1 cellular context compared by ENCODE assay signal in the genomic region with DNA sequence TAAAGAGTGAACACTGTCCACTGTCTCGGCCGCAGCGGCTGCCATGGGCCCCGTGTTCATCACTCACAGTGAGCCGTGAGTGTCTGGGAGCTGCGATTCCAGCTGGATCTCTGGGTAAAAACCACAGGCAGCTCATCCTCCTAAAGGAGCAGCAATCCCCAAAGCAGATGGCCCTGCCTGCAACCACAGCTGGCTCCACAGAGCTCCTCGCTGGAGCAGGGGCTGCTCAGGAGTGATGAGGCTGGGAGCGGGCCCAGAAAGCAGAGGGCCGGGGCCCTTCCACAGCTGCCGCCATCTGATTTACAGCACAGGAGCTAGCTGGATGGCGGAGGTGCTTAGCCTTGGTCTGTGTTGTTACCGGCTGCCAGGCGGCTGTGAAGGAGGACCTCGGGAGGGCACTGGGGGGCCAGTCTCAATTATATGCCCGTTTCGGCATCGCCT.
TF ChIP-seq lines count a peak whose summit lies in the region.

No MANE protein-coding gene starts in this region.

TF ChIP-seq in IMR-90, 13 proteins besides CTCF, POLR2A, EP300 and RAD21:
- TF ChIP-seq FOS (IDR thresholded peaks at IDR 0.05; ENCODE audit: low read depth, low read length) (no peak), MAFK (IDR thresholded peaks at IDR 0.05; ENCODE audit: low read depth, low read length) (no peak), CEBPB (IDR thresholded peaks at IDR 0.05; ENCODE audit: low read depth, low read length) (no peak), NFE2L2 (IDR thresholded peaks at IDR 0.05; ENCODE audit: low read depth, low read length) (no peak), SMC3 (IDR thresholded peaks at IDR 0.05; ENCODE audit: low read depth, low read length) (no peak), MXI1 (IDR thresholded peaks at IDR 0.05; ENCODE audit: borderline replicate concordance, low read depth, low read length) (no peak), CHD1 (IDR thresholded peaks at IDR 0.05; ENCODE audit: low read depth, low read length) (no peak), RFX5 (IDR thresholded peaks at IDR 0.05; ENCODE audit: low read depth, low read length) (no peak), RCOR1 (IDR thresholded peaks at IDR 0.05; ENCODE audit: insufficient replicate concordance, low read length) (no peak)
- TF ChIP-seq, protein P1, sequence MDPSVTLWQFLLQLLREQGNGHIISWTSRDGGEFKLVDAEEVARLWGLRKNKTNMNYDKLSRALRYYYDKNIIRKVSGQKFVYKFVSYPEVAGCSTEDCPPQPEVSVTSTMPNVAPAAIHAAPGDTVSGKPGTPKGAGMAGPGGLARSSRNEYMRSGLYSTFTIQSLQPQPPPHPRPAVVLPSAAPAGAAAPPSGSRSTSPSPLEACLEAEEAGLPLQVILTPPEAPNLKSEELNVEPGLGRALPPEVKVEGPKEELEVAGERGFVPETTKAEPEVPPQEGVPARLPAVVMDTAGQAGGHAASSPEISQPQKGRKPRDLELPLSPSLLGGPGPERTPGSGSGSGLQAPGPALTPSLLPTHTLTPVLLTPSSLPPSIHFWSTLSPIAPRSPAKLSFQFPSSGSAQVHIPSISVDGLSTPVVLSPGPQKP (IDR thresholded peaks at IDR 0.05; ENCODE audit: borderline replicate concordance, low read depth, low read length), result no peak
